Comparison of ENCODE assay signal across 12 cellular contexts in the genomic region with DNA sequence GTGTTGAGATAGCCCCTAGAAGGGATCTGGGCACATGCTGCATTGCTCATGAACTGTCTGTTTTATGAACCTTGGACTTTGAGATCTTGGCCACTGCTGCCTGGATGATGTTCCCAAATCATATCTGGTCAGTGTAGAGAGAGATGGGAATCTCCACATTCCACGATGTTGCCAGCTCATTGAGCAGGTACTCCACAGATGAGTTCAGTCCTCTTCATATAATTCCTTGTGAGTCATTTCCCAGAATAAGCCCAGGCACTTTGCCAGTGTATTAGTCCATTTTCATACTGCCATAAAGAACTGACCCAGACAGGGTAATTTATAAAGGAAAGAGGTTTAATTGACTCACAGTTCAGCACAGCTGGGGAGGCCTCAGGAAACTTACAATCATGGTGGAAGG.
DNase-seq lines count a peak whose midpoint lies in the region; ATAC-seq, FAIRE-seq and TF ChIP-seq lines count a peak whose summit lies in the region.
"Had no signal": no experiment of that assay in that cellular context is flagged by ENCODE, and none has a peak within 500 bp of the region (broad histone marks: within the 10 kb centered on the region; RNA-seq: fewer than 3 reads in every experiment).

No MANE protein-coding gene starts in this region.

- TF ChIP-seq EP300 in A549 (IDR thresholded peaks at IDR 0.05) = no peak
- no peak for TF ChIP-seq EP300 in suprapubic skin (IDR thresholded peaks at IDR 0.05)

- no peak overlapping the region for H3K4me2 ChIP-seq in A549
- H3K4me2 ChIP-seq: PC-9 had no signal

- no peaks in the 10 kb centered on the region for H3K27me3 ChIP-seq in suprapubic skin
- H3K27me3 ChIP-seq in spleen (replicated peaks in 1 of 7) = no peaks in the 10 kb centered on the region
- H3K27me3 ChIP-seq: BLaER1 treated with 17β-estradiol and CSF1 and Interleukin-3, amounts not matched to agents 10 nM and 100 nM had no signal

- DNase-seq in A549 (ENCODE audit: low read depth in 1 of 2, low spot score in 1 of 2) = peak in 1 of 2 experiments; percentile 68
- peak; percentile 75 for DNase-seq in HFF-Myc (ENCODE audit: extremely low read depth, low read depth)
- DNase-seq in amniotic epithelial cell (ENCODE audit: low read depth) = peak; percentile 99
- peak; percentile 2 for DNase-seq in foreskin melanocyte
- DNase-seq in suprapubic skin (ENCODE audit: low spot score in 2 of 2) = no peak
- DNase-seq in spleen = no peak
- DNase-seq: heart right ventricle, NCI-H187 had no signal

- no peak for FAIRE-seq in A549 (lab: Jason Lieb, UNC)

- TF ChIP-seq POLR2A in A549 (IDR thresholded peaks at IDR 0.05; ENCODE audit: low read length) (no peak), suprapubic skin (IDR thresholded peaks at IDR 0.05) (no peak), spleen (IDR thresholded peaks at IDR 0.05) (no peak)

- POLR2A ChIA-PET in A549 (lab: Yijun Ruan, JAX) = interaction anchor here (0.8 to 0.9 kb wide), 2 partner anchors 14 to 414 kb away, joined by 3 to 4 read pairs; no protein-coding TSS in a partner anchor

- TF ChIP-seq CTCF in A549 (IDR thresholded peaks at IDR 0.05) (no peak), HFF-Myc (IDR thresholded peaks at IDR 0.05; ENCODE audit: low read depth, low read length, missing control alignments) (no peak), suprapubic skin (IDR thresholded peaks at IDR 0.05) (no peak), spleen (IDR thresholded peaks at IDR 0.05 in 8 of 11, conservative IDR thresholded peaks at IDR 0.05 in 3 of 11) (no peak)

- H3K27ac ChIP-seq in A549 (peak overlapping the region in 1 of 2 experiments; percentile 71; a peak in 3 of 6 replicates), suprapubic skin (no peak overlapping the region), spleen (no peak overlapping the region)
- H3K27ac ChIP-seq: BLaER1 treated with 17β-estradiol and CSF1 and Interleukin-3, amounts not matched to agents 10 nM and 100 nM; heart right ventricle; PC-9 had no signal

- CTCF ChIA-PET in A549 (lab: Yijun Ruan, JAX) = interaction anchor here (1.2 kb wide), 1 partner anchor 591 kb away, joined by 3 read pairs; no protein-coding TSS in a partner anchor

- H3K36me3 ChIP-seq in suprapubic skin (no peaks in the 10 kb centered on the region), spleen (no peaks in the 10 kb centered on the region)
- H3K36me3 ChIP-seq: BLaER1 treated with 17β-estradiol and CSF1 and Interleukin-3, amounts not matched to agents 10 nM and 100 nM; heart right ventricle had no signal

- intact Hi-C loops in spleen (cut with DNase I; ENCODE audit: low total_unique reads) = no loop called here

- TF ChIP-seq RAD21 in A549 (conservative IDR thresholded peaks at IDR 0.05 in 1 of 2, IDR thresholded peaks at IDR 0.05 in 1 of 2) = no peak; a peak in 1 of 5 replicates

- 0% methylated on average over 1 of the region's 1 CpG for WGBS in A549 (ENCODE audit: missing lambda C conversion rate)
- WGBS in suprapubic skin = 100% methylated on average over 1 of the region's 1 CpG
- WGBS in spleen, 5 donors = 70 to 96% (median 81%) methylated on average over 1 of the region's 1 CpG

- H3K4me1 ChIP-seq in A549 (0 out of 3 replicates have a peak, but pooled peaks cover 4% of the 10 kb centered on the region), suprapubic skin (no peaks in the 10 kb centered on the region), spleen (no peaks in the 10 kb centered on the region)

- H3K4me3 ChIP-seq in A549 = no peak overlapping the region
- no peak overlapping the region for H3K4me3 ChIP-seq in HFF-Myc (replicated peaks; ENCODE audit: low read depth, low read length)
- no peak overlapping the region for H3K4me3 ChIP-seq in suprapubic skin
- no peak overlapping the region for H3K4me3 ChIP-seq in spleen
- H3K4me3 ChIP-seq: BLaER1 treated with 17β-estradiol and CSF1 and Interleukin-3, amounts not matched to agents 10 nM and 100 nM; heart right ventricle; PC-9 had no signal

- H3K9me3 ChIP-seq in A549 (0 out of 3 replicates have a peak, but pooled peaks cover 2% of the 10 kb centered on the region), suprapubic skin (no peaks in the 10 kb centered on the region), spleen (peaks cover 0 to under 1% (median 0%) of the 10 kb centered on the region in 8 donors)

- ATAC-seq in A549 (peak; percentile 82 to 86), GM19452 (IDR thresholded peaks at IDR 0.05; ENCODE audit: unreplicated experiment) (no peak), GM19023 (IDR thresholded peaks at IDR 0.05; ENCODE audit: unreplicated experiment) (no peak)
- ATAC-seq: heart right ventricle had no signal

TF ChIP-seq in A549, 52 proteins besides CTCF, POLR2A, EP300 and RAD21:
- peak; percentile 30; the same call in 1 of the 2 replicates for TF ChIP-seq GATA3 (IDR thresholded peaks at IDR 0.05; ENCODE audit: borderline replicate concordance)
- peak; percentile 47; the same call in 1 of the 2 replicates for TF ChIP-seq JUNB (IDR thresholded peaks at IDR 0.05)
- TF ChIP-seq JUN (IDR thresholded peaks at IDR 0.05) = peak in 1 of 2 experiments; percentile 38; a peak in 1 of 5 replicates
- TF ChIP-seq FOSL2 (IDR thresholded peaks at IDR 0.05) = 0 out of 2 replicates have a peak, but pooled peaks have one; percentile 16
- TF ChIP-seq FOSL2 (CRISPR knock-in tag; IDR thresholded peaks at IDR 0.05) = peak; percentile 28; the same call in 1 of the 2 replicates
- TF ChIP-seq TP53 (CRISPR knock-in tag; IDR thresholded peaks at IDR 0.05) = no peak

Comparison
In these comparisons a context has a peak if more than half of its experiments do, and no peak if none do; other contexts are left out.
1. ATAC-seq: peak in A549 (2 of 2); none in GM19452 (single experiment) and GM19023 (single experiment).
2. DNase-seq: peak in HFF-Myc (single experiment), amniotic epithelial cell (single experiment) and foreskin melanocyte (single experiment); none in suprapubic skin (0 of 2) and spleen (single experiment).